In the genomic region with DNA sequence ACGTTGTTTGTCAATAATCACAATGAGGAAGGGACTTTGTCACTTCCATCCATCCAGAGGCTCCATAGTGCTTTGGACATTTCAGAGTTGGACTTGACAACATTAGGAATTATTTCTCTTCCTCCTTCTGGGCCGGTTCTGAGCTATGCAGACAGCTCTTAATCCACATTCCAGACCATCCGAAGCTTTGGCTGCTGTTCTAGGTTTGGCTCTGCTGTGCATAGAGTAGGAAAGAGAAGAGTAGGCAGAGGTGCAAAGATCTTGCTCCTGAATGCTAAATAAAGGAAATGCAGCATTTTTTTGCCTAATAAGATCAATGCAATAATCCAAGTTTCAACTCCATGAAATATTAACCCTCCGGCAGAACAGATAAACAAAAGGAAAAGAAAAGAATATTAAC, we compare ENCODE assay signal across 15 cellular contexts.
"Had no signal": no experiment of that assay in that cellular context is flagged by ENCODE, and none has a peak within 500 bp of the region (broad histone marks: within the 10 kb centered on the region; RNA-seq: fewer than 3 reads in every experiment).

No MANE protein-coding gene starts in this region.

- ATAC-seq: heart left ventricle had no signal

- H3K27me3 ChIP-seq: ascending aorta, cardiac muscle cell, esophagus muscularis mucosa, neural progenitor cell, ovary, tibial artery, uterus had no signal

- H3K4me2 ChIP-seq: neural progenitor cell had no signal

- FAIRE-seq: kidney had no signal

- H3K4me3 ChIP-seq: ascending aorta, cardiac muscle cell, esophagus muscularis mucosa, heart left ventricle, neural progenitor cell, ovary, skin epidermis, tibial artery, uterus had no signal

- H3K4me1 ChIP-seq: heart left ventricle, neural progenitor cell, uterus had no signal

- H3K9me3 ChIP-seq: ascending aorta, esophagus muscularis mucosa, heart left ventricle, ovary, tibial artery, uterus had no signal

- H3K9ac ChIP-seq: neural progenitor cell had no signal

- DNase-seq: activated CD4-positive, alpha-beta memory T cell treated with anti-CD3 and anti-CD28 coated beads for 36 hours; activated CD4-positive, CD25-positive, alpha-beta regulatory T cell treated with anti-CD3 and anti-CD28 coated beads, Interleukin-2, amount 50 U/mL, for 72 hours; activated naive CD8-positive, alpha-beta T cell treated with anti-CD3 and anti-CD28 coated beads, Interleukin-2, amount 10 ng/mL, durations not matched to agents 7 days and 5 days; foreskin melanocyte; heart left ventricle; kidney; ovary; stimulated activated CD4-positive, alpha-beta T cell treated with anti-CD3 and anti-CD28 coated beads, Interleukin-4, amount 100 ng/mL, for 4 hours; tibial artery; uterus had no signal

- H3K27ac ChIP-seq: ascending aorta, cardiac muscle cell, esophagus muscularis mucosa, heart left ventricle, neural progenitor cell, ovary, skin epidermis, tibial artery, uterus had no signal

- H3K36me3 ChIP-seq: ascending aorta, cardiac muscle cell, esophagus muscularis mucosa, heart left ventricle, neural progenitor cell, ovary, tibial artery, uterus had no signal

- H2AFZ ChIP-seq: neural progenitor cell had no signal
